Comparison of ENCODE assay signal across 6 cellular contexts in the genomic region with DNA sequence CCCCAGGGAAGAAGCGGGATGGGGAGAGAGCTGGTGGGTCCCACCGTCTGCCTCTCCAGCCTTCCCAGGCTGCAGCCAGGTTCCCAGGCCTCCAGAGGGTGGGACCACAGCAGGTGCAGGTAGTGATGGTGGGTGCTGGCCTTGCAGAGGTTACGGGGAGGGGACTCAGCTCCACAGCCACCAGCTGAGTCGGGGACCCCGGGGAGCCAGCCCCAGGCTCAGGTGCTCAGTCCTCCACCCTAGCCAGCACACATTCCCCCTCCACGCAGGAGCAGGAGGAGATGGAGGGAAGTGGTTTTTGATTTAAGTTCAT. TPM values are rescaled to one million over a fixed set of nuclear protein-coding genes. Genes with fewer than 3 reads are reported as not detected.
DNase-seq lines count a peak whose midpoint lies in the region; ATAC-seq and TF ChIP-seq lines count a peak whose summit lies in the region.

No MANE protein-coding gene starts in this region.

- no peaks in the 10 kb centered on the region for H3K79me2 ChIP-seq in OCI-LY7 (ENCODE audit: insufficient read depth, low read depth, low read length)

- H2AFZ ChIP-seq in OCI-LY7 (ENCODE audit: low read length): no peak overlapping the region

- no peak overlapping the region for H3K27ac ChIP-seq in A673 (ENCODE audit: low read depth, low read length, poor library complexity, severe bottlenecking)
- no peak overlapping the region for H3K27ac ChIP-seq in OCI-LY7 (ENCODE audit: low read depth, low read length, poor library complexity, severe bottlenecking)

- no peak for DNase-seq in A673 (ENCODE audit: low spot score)
- no peak for DNase-seq in OCI-LY7 (ENCODE audit: low spot score)
- DNase-seq in mesenteric fat pad (ENCODE audit: low spot score): peak; percentile 85
- DNase-seq in central memory CD4-positive, alpha-beta T cell: no peak
- DNase-seq in dermis blood vessel endothelial cell: no peak

- no peaks in the 10 kb centered on the region for H3K9me2 ChIP-seq in OCI-LY7 (ENCODE audit: insufficient read depth, low read length)

- H3K36me3 ChIP-seq in A673 (ENCODE audit: insufficient read depth, low read length, poor library complexity, severe bottlenecking): peaks cover 53% of the 10 kb centered on the region
- peaks cover 52% of the 10 kb centered on the region for H3K36me3 ChIP-seq in OCI-LY7 (ENCODE audit: insufficient read depth, low read length)

- intact Hi-C loops in A673 (cut with micrococcal nuclease; ENCODE audit: unreplicated experiment) (no loop called here), OCI-LY7 (cut with micrococcal nuclease; ENCODE audit: unreplicated experiment) (no loop called here)

- no peak for TF ChIP-seq CTCF in A673 (conservative IDR thresholded peaks at IDR 0.05; ENCODE audit: low read depth, low read length)
- no peak for TF ChIP-seq CTCF in OCI-LY7 (conservative IDR thresholded peaks at IDR 0.05; ENCODE audit: low read length)

- H3K4me3 ChIP-seq in A673 (ENCODE audit: low read depth, low read length, poor library complexity, severe bottlenecking) (no peak overlapping the region), OCI-LY7 (ENCODE audit: low read depth, low read length, poor library complexity, severe bottlenecking) (no peak overlapping the region)

- H3K9me3 ChIP-seq in A673 (ENCODE audit: low read depth, low read length, poor library complexity, severe bottlenecking): no peaks in the 10 kb centered on the region
- no peaks in the 10 kb centered on the region for H3K9me3 ChIP-seq in OCI-LY7 (ENCODE audit: low read length)

- peaks cover 23% of the 10 kb centered on the region for H3K4me1 ChIP-seq in A673 (ENCODE audit: insufficient read depth, low read length, poor library complexity, severe bottlenecking)
- peaks cover 13% of the 10 kb centered on the region for H3K4me1 ChIP-seq in OCI-LY7 (ENCODE audit: insufficient read depth, low read length, poor library complexity, severe bottlenecking)

- CTCF ChIA-PET in A673 (lab: Charles Lee) (no interaction called here), OCI-LY7 (lab: Charles Lee; ENCODE audit: unreplicated experiment) (no interaction called here)

- POLR2A ChIA-PET in A673 (lab: Charles Lee; ENCODE audit: low non-redundant PET) (no interaction called here), OCI-LY7 (lab: Charles Lee) (no interaction called here)

- BruUV-seq in A673 (replicated peaks; lab: Mats Ljungman, UMichigan): TSS peak; percentile 50
- TSS peak; percentile 85 for BruUV-seq in OCI-LY7 (replicated peaks; lab: Mats Ljungman, UMichigan)

- no peaks in the 10 kb centered on the region for H4K20me1 ChIP-seq in OCI-LY7 (ENCODE audit: insufficient read depth, low read length)

- ATAC-seq in HG03460 (IDR thresholded peaks at IDR 0.05; ENCODE audit: unreplicated experiment): no peak

- H3K4me2 ChIP-seq in OCI-LY7 (ENCODE audit: low read length): no peak overlapping the region

- no peaks in the 10 kb centered on the region for H3K27me3 ChIP-seq in A673 (replicated peaks; ENCODE audit: insufficient read depth, low read depth, low read length, poor library complexity)

RNA-seq across cellular contexts. Expression of gene TP53I13, which starts 5.0 kb away (rescaled TPM):
- total RNA-seq in A673 (2021) (34.6 and 41.4 TPM in 2 replicates), OCI-LY7 (2022) (20.8 and 26.5 TPM in 2 replicates), mesenteric fat pad (75.2 TPM), dermis blood vessel endothelial cell (34.5 and 52.2 TPM in 2 replicates)
- total RNA-seq in OCI-LY7 (2014; rRNA removed; shearing (Covaris generic)): 27.5 and 30.9 TPM in 2 replicates

RNA-seq across cellular contexts. Expression of gene ABHD15, which starts 6.7 kb away (rescaled TPM):
- 5.4 and 8.0 TPM in 2 replicates for total RNA-seq in A673 (2021)
- 7.7 and 8.5 TPM in 2 replicates for total RNA-seq in OCI-LY7 (2014; rRNA removed; shearing (Covaris generic))
- 13.9 and 15.3 TPM in 2 replicates for total RNA-seq in OCI-LY7 (2022)
- 38.3 TPM for total RNA-seq in mesenteric fat pad
- total RNA-seq in dermis blood vessel endothelial cell: 8.1 and 8.8 TPM in 2 replicates

RNA-seq across cellular contexts. Expression of gene GIT1, which starts 15.9 kb away (rescaled TPM):
- total RNA-seq in A673 (2021) (120 and 125 TPM in 2 replicates), OCI-LY7 (2022) (60.2 and 69.6 TPM in 2 replicates), mesenteric fat pad (47.7 TPM), dermis blood vessel endothelial cell (40.7 and 87.2 TPM in 2 replicates)
- 38.8 and 44.3 TPM in 2 replicates for total RNA-seq in OCI-LY7 (2014; rRNA removed; shearing (Covaris generic))

RNA-seq across cellular contexts. Expression of gene ANKRD13B, which starts 19.4 kb away (rescaled TPM):
- total RNA-seq in A673 (2021) (81.5 and 98.7 TPM in 2 replicates), OCI-LY7 (2022) (30.5 and 32.8 TPM in 2 replicates), mesenteric fat pad (11.5 TPM), dermis blood vessel endothelial cell (7.7 and 13.9 TPM in 2 replicates)
- 17.8 and 22.8 TPM in 2 replicates for total RNA-seq in OCI-LY7 (2014; rRNA removed; shearing (Covaris generic))

RNA-seq across cellular contexts. Expression of gene CORO6, which starts 49.2 kb away (rescaled TPM):
- total RNA-seq in A673 (2021) (19.7 and 28.9 TPM in 2 replicates), OCI-LY7 (2022) (6.2 and 7.5 TPM in 2 replicates), mesenteric fat pad (7.1 TPM), dermis blood vessel endothelial cell (1.6 and 3.9 TPM in 2 replicates)
- 3.9 and 5.9 TPM in 2 replicates for total RNA-seq in OCI-LY7 (2014; rRNA removed; shearing (Covaris generic))
